ENCODE assay signal across 15 cellular contexts in genomic region chr16:35596467-35596866, GRCh38.
DNase-seq lines count a peak whose midpoint lies in the region; ATAC-seq and TF ChIP-seq lines count a peak whose summit lies in the region.
"Had no signal": no experiment of that assay in that cellular context is flagged by ENCODE, and none has a peak within 500 bp of the region (broad histone marks: within the 10 kb centered on the region; RNA-seq: fewer than 3 reads in every experiment).

No MANE protein-coding gene starts in this region.

- no peaks in the 10 kb centered on the region for H3K4me1 Mint-ChIP-seq in glutamatergic neuron (ENCODE audit: low read depth, unreplicated experiment)
- H3K4me1 Mint-ChIP-seq: B cell, GM23338 had no signal

- peak; percentile 56 for DNase-seq in MG63
- no peak for DNase-seq in RWPE2 (ENCODE audit: low spot score)
- no peak for DNase-seq in epithelial cell of prostate (ENCODE audit: low read depth, low spot score)
- DNase-seq in glutamatergic neuron: no peak
- DNase-seq: Calu3; CD8-positive, alpha-beta T cell; DMS79 treated with DMSO at 0.1 percent for 48 hours; GF-D8; HCEC 1CT had no signal

- H3K27me3 Mint-ChIP-seq in glutamatergic neuron (ENCODE audit: unreplicated experiment): peaks cover 5% of the 10 kb centered on the region
- H3K27me3 Mint-ChIP-seq: B cell had no signal

- ATAC-seq in RWPE2 (ENCODE audit: low read depth) (0 out of 3 replicates have a peak, but pooled peaks have one; percentile 16), HG03139 (IDR thresholded peaks at IDR 0.05; ENCODE audit: unreplicated experiment) (no peak), HG02588 (IDR thresholded peaks at IDR 0.05; ENCODE audit: unreplicated experiment) (no peak)
- ATAC-seq: CD8-positive, alpha-beta T cell; GM23338; HepG2 had no signal

- H3K27me3 ChIP-seq in MG63 (no peaks in the 10 kb centered on the region), RWPE2 (ENCODE audit: insufficient read depth, poor library complexity, severe bottlenecking) (no peaks in the 10 kb centered on the region)
- H3K27me3 ChIP-seq: BLaER1 treated with 17β-estradiol and CSF1 and Interleukin-3, amounts not matched to agents 10 nM and 100 nM had no signal

- H3K4me3 ChIP-seq in MG63 (no peak overlapping the region), RWPE2 (ENCODE audit: severe bottlenecking) (no peak overlapping the region)
- H3K4me3 ChIP-seq: BLaER1 treated with 17β-estradiol and CSF1 and Interleukin-3, amounts not matched to agents 10 nM and 100 nM; GM23338 had no signal

- no peaks in the 10 kb centered on the region for H3K9me3 ChIP-seq in MG63
- no peaks in the 10 kb centered on the region for H3K9me3 ChIP-seq in RWPE2 (ENCODE audit: severe bottlenecking)

- H3K36me3 Mint-ChIP-seq in glutamatergic neuron (ENCODE audit: unreplicated experiment): no peaks in the 10 kb centered on the region
- H3K36me3 Mint-ChIP-seq: CD8-positive, alpha-beta T cell had no signal

- no peak overlapping the region for H3K4me3 Mint-ChIP-seq in glutamatergic neuron (ENCODE audit: unreplicated experiment)
- H3K4me3 Mint-ChIP-seq: B cell; CD8-positive, alpha-beta T cell; GM23338 had no signal

- no peak for TF ChIP-seq CTCF in RWPE2 (IDR thresholded peaks at IDR 0.05; ENCODE audit: poor library complexity, severe bottlenecking)
- TF ChIP-seq CTCF in glutamatergic neuron (IDR thresholded peaks at IDR 0.05; ENCODE audit: partially characterized antibody, unreplicated experiment): no peak

- H3K9me3 Mint-ChIP-seq in glutamatergic neuron (ENCODE audit: unreplicated experiment): peaks cover 24% of the 10 kb centered on the region

- H3K36me3 ChIP-seq in MG63 (no peaks in the 10 kb centered on the region), RWPE2 (ENCODE audit: low read depth) (no peaks in the 10 kb centered on the region)
- H3K36me3 ChIP-seq: BLaER1 treated with 17β-estradiol and CSF1 and Interleukin-3, amounts not matched to agents 10 nM and 100 nM had no signal

- H3K27ac ChIP-seq in RWPE2 (ENCODE audit: poor library complexity, severe bottlenecking) (peak overlapping the region; percentile 76), epithelial cell of prostate (peak overlapping the region; percentile 85)
- H3K27ac ChIP-seq: BLaER1 treated with 17β-estradiol and CSF1 and Interleukin-3, amounts not matched to agents 10 nM and 100 nM had no signal

- H3K27ac Mint-ChIP-seq in glutamatergic neuron (ENCODE audit: unreplicated experiment): no peak overlapping the region
- H3K27ac Mint-ChIP-seq: B cell; CD8-positive, alpha-beta T cell; GM23338 had no signal

- peaks cover 41% of the 10 kb centered on the region for H3K4me1 ChIP-seq in RWPE2 (ENCODE audit: insufficient read depth, poor library complexity, severe bottlenecking)
